In genomic region chr3:98522538-98523281, GRCh38 we compare ENCODE assay signal across 8 cellular contexts. TPM values are rescaled to one million over a fixed set of nuclear protein-coding genes. Genes with fewer than 3 reads are reported as not detected.
DNase-seq lines count a peak whose midpoint lies in the region; ATAC-seq and TF ChIP-seq lines count a peak whose summit lies in the region.

CLDND1 (minus strand) TSS chr3:98522902; CDS start chr3:98521424, 1,478 bp downstream.

- DNase-seq in CD1c-positive myeloid dendritic cell (ENCODE audit: extremely low spot score), result peak; percentile 98
- DNase-seq in NCI-H82 treated with DMSO at 0.1 percent for 48 hours (lab: John Stamatoyannopoulos, UW; ENCODE audit: unreplicated experiment), result peak; percentile 97
- DNase-seq in activated CD4-positive, alpha-beta memory T cell treated with anti-CD3 and anti-CD28 coated beads for 36 hours, result peak; percentile 98
- DNase-seq in dorsolateral prefrontal cortex, result peak; percentile 98 to 99 (median 99)
- DNase-seq in stimulated activated CD4-positive, alpha-beta T cell treated with anti-CD3 and anti-CD28 coated beads, Interleukin-4, amount 100 ng/mL, for 24 hours, result peak; percentile 95

- peak within 1 kb of the TSS; percentile 91 for H3K4me3 Mint-ChIP-seq in activated CD4-positive, alpha-beta memory T cell treated with anti-CD3 and anti-CD28 coated beads for 36 hours

- WGBS in liver, result under 1% methylated on average over 63 of the region's 63 CpGs

- no peaks in the 10 kb centered on the region for H3K27me3 ChIP-seq in dorsolateral prefrontal cortex
- H3K27me3 ChIP-seq in liver (ENCODE audit: control insufficient read depth in 4 of 4, insufficient read depth in 4 of 4, low read length in 3 of 4), result no peaks in the 10 kb centered on the region

- no peaks in the 10 kb centered on the region for H3K27me3 Mint-ChIP-seq in activated CD4-positive, alpha-beta memory T cell treated with anti-CD3 and anti-CD28 coated beads for 36 hours

- peak within 1 kb of the TSS; percentile 85 to 87 for H3K9ac ChIP-seq in liver (ENCODE audit: low read depth in 1 of 2, low read length in 2 of 2)

- CTCF ChIA-PET in activated CD4-positive, alpha-beta memory T cell treated with anti-CD3 and anti-CD28 coated beads for 36 hours (lab: Charles Lee), result interaction anchor here (0.7 to 1.6 kb wide), 10 partner anchors 14 to 75 kb away, joined by 3 to 11 read pairs (median 4); no protein-coding TSS in a partner anchor

- peaks cover 6 to 16% (median 8%) of the 10 kb centered on the region in 4 donors for H3K4me1 ChIP-seq in liver (ENCODE audit: control insufficient read depth in 4 of 4, insufficient read depth in 4 of 4, low read length in 3 of 4)

- peak within 1 kb of the TSS; percentile 89 to 100 (median 97) for H3K27ac ChIP-seq in dorsolateral prefrontal cortex
- peak within 1 kb of the TSS; percentile 89 to 97 for H3K27ac ChIP-seq in liver (ENCODE audit: low read depth in 1 of 2, low read length in 2 of 2)

- peak within 1 kb of the TSS; percentile 86 for H3K27ac Mint-ChIP-seq in activated CD4-positive, alpha-beta memory T cell treated with anti-CD3 and anti-CD28 coated beads for 36 hours

- POLR2A ChIA-PET in activated CD4-positive, alpha-beta memory T cell treated with anti-CD3 and anti-CD28 coated beads for 36 hours (lab: Charles Lee), result interaction anchor here (0.8 to 2.5 kb wide), 11 partner anchors 8 to 71 kb away, joined by 3 to 38 read pairs (median 4); partner anchors contain the start of gene CPOX

- H3K4me1 Mint-ChIP-seq in activated CD4-positive, alpha-beta memory T cell treated with anti-CD3 and anti-CD28 coated beads for 36 hours (ENCODE audit: low read depth), result peaks cover 66% of the 10 kb centered on the region

- peak; percentile 20 to 29 for TF ChIP-seq RAD21 in liver (IDR thresholded peaks at IDR 0.05)

- H3K4me3 ChIP-seq in dorsolateral prefrontal cortex (peak within 1 kb of the TSS; percentile 59 to 98 (median 85)), liver (ENCODE audit: low read depth in 1 of 3, low read length in 3 of 3) (peak within 1 kb of the TSS; percentile 83 to 88 (median 87))

- peaks cover 45% of the 10 kb centered on the region for H3K36me3 Mint-ChIP-seq in activated CD4-positive, alpha-beta memory T cell treated with anti-CD3 and anti-CD28 coated beads for 36 hours

- no peaks in the 10 kb centered on the region for H3K9me3 Mint-ChIP-seq in activated CD4-positive, alpha-beta memory T cell treated with anti-CD3 and anti-CD28 coated beads for 36 hours

- TF ChIP-seq CTCF in dorsolateral prefrontal cortex (IDR thresholded peaks at IDR 0.05 in 54 of 56, conservative IDR thresholded peaks at IDR 0.05 in 2 of 56; ENCODE audit: low read depth in 1 of 56, partially characterized antibody in 56 of 56) (peak in 27 of 56 donors; percentile 4 to 50 (median 32)), liver (IDR thresholded peaks at IDR 0.05; ENCODE audit: low read depth, low read length, missing input control) (no peak)

- H3K9me3 ChIP-seq in liver (ENCODE audit: control insufficient read depth in 4 of 4, low read length in 3 of 4), result no peaks in the 10 kb centered on the region

- ATAC-seq in GM19438 (IDR thresholded peaks at IDR 0.05; ENCODE audit: low read depth, unreplicated experiment) (peak; percentile 87), HG03575 (IDR thresholded peaks at IDR 0.05; ENCODE audit: extremely low read depth, insufficient number of reproducible peaks, low FRiP score, unreplicated experiment) (peak; percentile 52)

- H3K36me3 ChIP-seq in liver (ENCODE audit: control insufficient read depth in 4 of 4, insufficient read depth in 3 of 4, low read depth in 1 of 4, low read length in 3 of 4), result peaks cover 0 to 8% (median 3%) of the 10 kb centered on the region in 4 donors

- intact Hi-C loops in activated CD4-positive, alpha-beta memory T cell treated with anti-CD3 and anti-CD28 coated beads for 36 hours (cut with micrococcal nuclease), result loop anchor here (1.0 to 10.0 kb wide), 9 partner anchors 14 to 758 kb away; partner anchors contain the start of genes ARL6, CPOX and DCBLD2
- intact Hi-C loops in dorsolateral prefrontal cortex (cut with DNase I), result loop anchor here (2.0 to 10.0 kb wide), 4 partner anchors 70 to 292 kb away; partner anchors contain the start of gene CPOX (in 2 of the 2)

TF ChIP-seq in liver, 16 proteins besides CTCF, POLR2A, EP300 and RAD21:
- TF ChIP-seq ZBTB33 (IDR thresholded peaks at IDR 0.05), result peak; percentile 16
- no peak for TF ChIP-seq JUND (IDR thresholded peaks at IDR 0.05)
- TF ChIP-seq FOXA2 (IDR thresholded peaks at IDR 0.05), result no peak
- peak; percentile 46 to 50 for TF ChIP-seq RXRA (IDR thresholded peaks at IDR 0.05)
- TF ChIP-seq GABPA (IDR thresholded peaks at IDR 0.05 in 1 of 2, conservative IDR thresholded peaks at IDR 0.05 in 1 of 2), result peak in 1 of 2 donors; percentile 78
- peak; percentile 56 for TF ChIP-seq YY1 (IDR thresholded peaks at IDR 0.05)
- TF ChIP-seq FOXA1 (IDR thresholded peaks at IDR 0.05), result peak; percentile 29
- peak; percentile 73 for TF ChIP-seq SP1 (IDR thresholded peaks at IDR 0.05)
- TF ChIP-seq ATF3 (IDR thresholded peaks at IDR 0.05), result no peak
- TF ChIP-seq NR2F2 (IDR thresholded peaks at IDR 0.05), result peak; percentile 27
- no peak for TF ChIP-seq MAX (IDR thresholded peaks at IDR 0.05)
- TF ChIP-seq TAF1 (conservative IDR thresholded peaks at IDR 0.05), result no peak
- peak; percentile 44 to 45 for TF ChIP-seq EGR1 (IDR thresholded peaks at IDR 0.05; ENCODE audit: low read depth in 2 of 2)
- no peak for TF ChIP-seq HNF4G (IDR thresholded peaks at IDR 0.05)
- TF ChIP-seq REST (IDR thresholded peaks at IDR 0.05), result peak; percentile 42
- peak in 1 of 2 donors; percentile 7 for TF ChIP-seq HNF4A (conservative IDR thresholded peaks at IDR 0.05)

RNA-seq across cellular contexts. Expression of gene CLDND1, which starts in this region (rescaled TPM):
- total RNA-seq in activated CD4-positive, alpha-beta memory T cell treated with anti-CD3 and anti-CD28 coated beads for 36 hours, result 100 to 1,000 TPM; 199 to 208 TPM
- total RNA-seq in dorsolateral prefrontal cortex (1,000 to 10,000 TPM in 22 of 120 experiments, 100 to 1,000 TPM in 98; 175 to 2,533 (median 594) TPM), liver (10 to 100 TPM; 42.6 to 55.5 TPM)
- polyA plus RNA-seq in liver, result 10 to 100 TPM; 21.8 to 31.5 TPM

Comparison
In these comparisons a context has a peak if more than half of its experiments do, and no peak if none do; other contexts are left out.
1. Peak in every context shown above with its lines: DNase-seq, ATAC-seq, H3K4me3 ChIP-seq and H3K27ac ChIP-seq.